Comparison of ENCODE assay signal across 23 cellular contexts in the genomic region with DNA sequence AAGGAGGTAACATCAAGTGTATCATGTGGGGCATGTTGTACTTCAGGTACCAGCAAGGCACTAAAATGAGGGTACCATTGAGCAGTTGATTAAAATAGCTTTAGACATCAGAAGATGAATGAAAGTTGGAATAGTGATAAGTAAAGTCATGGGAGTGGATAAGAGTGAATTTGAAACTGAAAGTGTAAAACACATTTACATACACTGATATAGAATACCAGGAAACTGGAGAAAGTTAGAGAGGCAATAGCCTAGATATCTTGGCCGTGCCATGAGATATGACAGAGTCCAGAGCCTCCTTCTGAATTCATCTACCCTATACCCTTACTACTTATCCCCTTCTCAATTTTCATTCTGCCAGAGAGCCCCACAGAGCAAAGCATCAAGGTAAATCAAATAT.
"Had no signal": no experiment of that assay in that cellular context is flagged by ENCODE, and none has a peak within 500 bp of the region (broad histone marks: within the 10 kb centered on the region; RNA-seq: fewer than 3 reads in every experiment).

No MANE protein-coding gene starts in this region.

- H3K9me3 ChIP-seq: esophagus muscularis mucosa, gastrocnemius medialis, lower lobe of right lung, pancreas, thyroid gland had no signal

- H3K4me1 Mint-ChIP-seq: memory B cell, mesothelial cell of epicardium had no signal

- H3K4me1 ChIP-seq: esophagus muscularis mucosa, gastrocnemius medialis, heart right ventricle, left ventricle myocardium inferior, lower lobe of right lung, pancreas, suprapubic skin, thyroid gland had no signal

- H3K27me3 ChIP-seq: dorsolateral prefrontal cortex, esophagus muscularis mucosa, gastrocnemius medialis, heart right ventricle, pancreas, suprapubic skin, thyroid gland had no signal

- H3K27me3 Mint-ChIP-seq: natural killer cell treated with Interleukin-12 subunit alpha and Interleukin-12 subunit beta and Interleukin-15 and Interleukin-18, amount 100 ng/mL, for 72 hours; progenitor cell of endocrine pancreas; type B pancreatic cell had no signal

- H3K36me3 Mint-ChIP-seq: mesothelial cell of epicardium; natural killer cell treated with Interleukin-12 subunit alpha and Interleukin-12 subunit beta and Interleukin-15 and Interleukin-18, amount 100 ng/mL, for 72 hours; type B pancreatic cell had no signal

- ATAC-seq: gastrocnemius medialis; heart right ventricle; lower lobe of right lung; natural killer cell treated with Interleukin-12 subunit alpha and Interleukin-12 subunit beta and Interleukin-15 and Interleukin-18, amount 100 ng/mL, for 72 hours; pancreas; right cardiac atrium had no signal

- H3K4me3 ChIP-seq: dorsolateral prefrontal cortex, esophagus muscularis mucosa, gastrocnemius medialis, heart right ventricle, left ventricle myocardium inferior, lower lobe of right lung, pancreas, suprapubic skin, thyroid gland had no signal

- H3K36me3 ChIP-seq: esophagus muscularis mucosa, gastrocnemius medialis, heart right ventricle, left ventricle myocardium inferior, lower lobe of right lung, pancreas, suprapubic skin, thyroid gland had no signal

- H3K27ac ChIP-seq: esophagus muscularis mucosa, gastrocnemius medialis, heart right ventricle, left ventricle myocardium inferior, lower lobe of right lung, pancreas, suprapubic skin, thyroid gland had no signal

- H3K4me3 Mint-ChIP-seq: memory B cell; mesothelial cell of epicardium; natural killer cell treated with Interleukin-12 subunit alpha and Interleukin-12 subunit beta and Interleukin-15 and Interleukin-18, amount 100 ng/mL, for 72 hours; type B pancreatic cell had no signal

- H3K27ac Mint-ChIP-seq: memory B cell; mesothelial cell of epicardium; natural killer cell treated with Interleukin-12 subunit alpha and Interleukin-12 subunit beta and Interleukin-15 and Interleukin-18, amount 100 ng/mL, for 72 hours; progenitor cell of endocrine pancreas; type B pancreatic cell had no signal

- DNase-seq: cortex of kidney; dorsolateral prefrontal cortex; effector memory CD4-positive, alpha-beta T cell; gastrocnemius medialis; heart right ventricle; hypothalamus; islet precursor cell; left ventricle myocardium inferior; lower lobe of right lung; occipital lobe; pancreas; right cardiac atrium; small intestine; stimulated activated CD4-positive, alpha-beta T cell treated with anti-CD3 and anti-CD28 coated beads, Interleukin-12 subunit alpha, Interleukin-12 subunit beta, amount 100 ng/mL, for 4 hours; stimulated activated naive CD4-positive, alpha-beta T cell; thyroid gland had no signal
